ENCODE assay signal across 1 cellular context in genomic region chr19:7963566-7963965, GRCh38.
TF ChIP-seq lines count a peak whose summit lies in the region.

No MANE protein-coding gene starts in this region.

TF ChIP-seq in HepG2, 621 proteins besides CTCF, POLR2A, EP300 and RAD21:
- TF ChIP-seq ZBTB7A (CRISPR knock-in tag; IDR thresholded peaks at IDR 0.05) = no peak
- peak; percentile 59 for TF ChIP-seq AGO2 (optimal IDR thresholded peaks at IDR 0.05; ENCODE audit: low read depth, low read length)
- no peak for TF ChIP-seq ZNF160 (CRISPR knock-in tag; IDR thresholded peaks at IDR 0.05)
- no peak for TF ChIP-seq ZNF142 (CRISPR knock-in tag; IDR thresholded peaks at IDR 0.05)
- 0 out of 2 replicates have a peak, but pooled peaks have one; percentile 43 for TF ChIP-seq ZBTB38 (CRISPR knock-in tag; IDR thresholded peaks at IDR 0.05)
- TF ChIP-seq ZNF451 (CRISPR knock-in tag; IDR thresholded peaks at IDR 0.05) = no peak
- TF ChIP-seq ATF1 (CRISPR knock-in tag; IDR thresholded peaks at IDR 0.05) = no peak
- TF ChIP-seq PATZ1 (CRISPR knock-in tag; IDR thresholded peaks at IDR 0.05) = no peak
- TF ChIP-seq ZMYM4 (CRISPR knock-in tag; IDR thresholded peaks at IDR 0.05) = no peak
- no peak for TF ChIP-seq ZNF83 (CRISPR knock-in tag; IDR thresholded peaks at IDR 0.05; ENCODE audit: borderline replicate concordance)
